8 cellular contexts compared by ENCODE assay signal in the genomic region with DNA sequence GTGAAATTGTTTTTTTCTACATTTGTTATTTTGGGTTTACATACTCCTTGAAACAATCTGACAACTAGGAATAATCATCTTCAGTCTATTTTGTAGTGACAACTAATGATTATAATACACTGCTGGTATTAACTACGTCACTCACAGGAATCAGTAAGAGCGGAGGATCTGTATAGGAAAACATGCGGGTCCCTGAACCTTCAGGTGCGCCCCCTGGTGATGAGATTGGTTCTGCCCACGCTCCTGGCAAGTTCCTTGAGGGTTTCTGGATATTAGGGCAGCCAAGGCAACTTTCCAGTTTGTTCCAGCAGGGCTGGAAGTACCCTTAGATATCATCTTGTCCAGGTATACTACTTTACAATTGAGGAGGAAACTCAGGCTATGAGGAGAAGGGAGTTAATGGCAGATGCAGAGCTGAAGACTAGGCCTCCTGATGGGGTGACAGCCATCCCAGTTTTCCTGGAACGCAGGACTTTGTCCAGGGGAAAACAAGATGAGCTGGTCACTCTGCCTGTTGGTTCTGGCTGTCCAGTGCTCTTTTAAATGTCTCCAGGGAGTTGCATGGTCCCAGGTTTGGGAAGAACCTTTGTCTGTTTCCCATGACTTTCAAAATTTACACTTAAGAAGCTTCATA. TPM values are rescaled to one million over a fixed set of nuclear protein-coding genes. Genes with fewer than 3 reads are reported as not detected.
DNase-seq lines count a peak whose midpoint lies in the region; ATAC-seq, FAIRE-seq and TF ChIP-seq lines count a peak whose summit lies in the region.

No MANE protein-coding gene starts in this region.

- no peak overlapping the region for H3K4me3 ChIP-seq in osteoblast (ENCODE audit: insufficient read depth, low read length)
- no peak overlapping the region for H3K4me3 ChIP-seq in thoracic aorta

- no peak overlapping the region for H2AFZ ChIP-seq in osteoblast (ENCODE audit: low read length)

- no peak for ATAC-seq in thoracic aorta (ENCODE audit: insufficient number of reproducible peaks, low FRiP score, low read depth)
- ATAC-seq in HG02840 (IDR thresholded peaks at IDR 0.05; ENCODE audit: low FRiP score, unreplicated experiment): no peak

- peak; percentile 94 for TF ChIP-seq CTCF in osteoblast (IDR thresholded peaks at IDR 0.05; ENCODE audit: extremely low read depth, low read depth, low read length)
- peak; percentile 73 for TF ChIP-seq CTCF in thoracic aorta (IDR thresholded peaks at IDR 0.05)

- no peaks in the 10 kb centered on the region for H4K20me1 ChIP-seq in osteoblast (ENCODE audit: insufficient read depth, low read length)

- H3K4me2 ChIP-seq in osteoblast (ENCODE audit: insufficient read depth, low read length): peak overlapping the region; percentile 36

- DNase-seq in KG1 (lab: John Stamatoyannopoulos, UW): peak; percentile 5
- DNase-seq in SIG-M5 (lab: John Stamatoyannopoulos, UW): peak; percentile 42
- peak; percentile 44 to 46 for DNase-seq in activated T-helper 1 cell treated with anti-CD3 and anti-CD28 coated beads, Interleukin-2, amount 50 U/mL, for 16 hours (ENCODE audit: low read depth in 1 of 2, low spot score in 1 of 2)
- peak; percentile 58 for DNase-seq in fibroblast of the conjunctiva (ENCODE audit: low read depth)
- DNase-seq in osteoblast (ENCODE audit: insufficient read length, low spot score, missing footprints): peak; percentile 96
- peak; percentile 35 for DNase-seq in thoracic aorta (ENCODE audit: low spot score)

- no peak overlapping the region for H3K27ac ChIP-seq in osteoblast (ENCODE audit: low read depth, low read length)
- H3K27ac ChIP-seq in thoracic aorta: no peak overlapping the region

- H3K4me1 ChIP-seq in osteoblast (ENCODE audit: insufficient read depth, low read length) (no peaks in the 10 kb centered on the region), thoracic aorta (ENCODE audit: control insufficient read depth in 1 of 2, low read depth in 2 of 2) (peaks cover 0 to 23% of the 10 kb centered on the region in 2 donors)

- H3K9me3 ChIP-seq in osteoblast (ENCODE audit: low read depth, low read length) (no peaks in the 10 kb centered on the region), thoracic aorta (no peaks in the 10 kb centered on the region)

- FAIRE-seq in G401.6 (lab: Jason Lieb, UNC): peak; percentile 91

- H3K27me3 ChIP-seq in osteoblast (ENCODE audit: insufficient read depth, low read length) (no peaks in the 10 kb centered on the region), thoracic aorta (replicated peaks; ENCODE audit: insufficient read depth) (no peaks in the 10 kb centered on the region)

- H3K36me3 ChIP-seq in osteoblast (ENCODE audit: insufficient read depth, low read length): no peaks in the 10 kb centered on the region
- no peaks in the 10 kb centered on the region for H3K36me3 ChIP-seq in thoracic aorta

- no peaks in the 10 kb centered on the region for H3K79me2 ChIP-seq in osteoblast (ENCODE audit: insufficient read depth, low read length)

RNA-seq across cellular contexts. Expression of a gene that starts 15.0 kb away (rescaled TPM):
- total RNA-seq in osteoblast: not detected in 2 replicates
- total RNA-seq in thoracic aorta: not detected

RNA-seq across cellular contexts. Expression of a gene that starts 36.0 kb away (rescaled TPM):
- 55.7 and 59.7 TPM in 2 replicates for total RNA-seq in osteoblast
- 100 to 1,000 TPM in 1 of 2 donors, 10 to 100 TPM in 1; 65.1 to 134 TPM for total RNA-seq in thoracic aorta

Comparison
In these comparisons a context has a peak if more than half of its experiments do, and no peak if none do; other contexts are left out.
1. DNase-seq: peak in every context shown above with its lines; median percentile 96 in osteoblast; 58 in fibroblast of the conjunctiva; 45 in activated T-helper 1 cell treated with anti-CD3 and anti-CD28 coated beads, Interleukin-2, amount 50 U/mL, for 16 hours; 42 in SIG-M5; 35 in thoracic aorta; 5 in KG1.